Comparison of ENCODE assay signal across 13 cellular contexts in the genomic region with DNA sequence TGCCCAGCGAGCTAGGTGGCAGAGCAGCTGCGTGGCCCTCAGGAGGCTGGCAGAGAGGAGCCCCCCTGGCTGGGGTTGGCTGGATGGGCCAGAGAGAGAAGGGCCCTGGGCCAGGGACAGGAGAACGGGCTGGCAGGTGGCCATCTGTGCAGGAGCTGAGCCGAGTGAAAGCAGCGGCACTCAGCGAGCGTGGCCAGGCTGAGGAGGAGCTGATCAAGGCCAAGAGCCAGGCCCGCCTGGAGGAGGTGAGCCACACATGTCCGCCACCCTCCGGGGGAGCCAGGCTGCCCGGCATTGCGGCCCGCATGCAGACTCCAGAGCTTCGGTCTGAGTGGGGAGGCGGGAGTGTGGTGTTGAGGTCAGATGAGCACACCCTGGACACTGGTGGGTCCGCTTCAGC. TPM values are rescaled to one million over a fixed set of nuclear protein-coding genes. Genes with fewer than 3 reads are reported as not detected.
A peak's percentile ranks its signal among the peaks of the same experiment; 100 is the strongest.
DNase-seq lines count a peak whose midpoint lies in the region; ATAC-seq and TF ChIP-seq lines count a peak whose summit lies in the region.
"Had no signal": no experiment of that assay in that cellular context is flagged by ENCODE, and none has a peak within 500 bp of the region (broad histone marks: within the 10 kb centered on the region; RNA-seq: fewer than 3 reads in every experiment).

No MANE protein-coding gene starts in this region.

- no peak overlapping the region for H3K27ac Mint-ChIP-seq in activated T-cell treated with anti-CD3 and anti-CD28 coated beads, Interleukin-2, amount 50 U/mL, for 72 hours
- no peak overlapping the region for H3K27ac Mint-ChIP-seq in osteocyte (ENCODE audit: unreplicated experiment)

- H3K36me3 ChIP-seq in brain microvascular endothelial cell (replicated peaks), result no peaks in the 10 kb centered on the region

- H3K4me3 ChIP-seq in brain microvascular endothelial cell (ENCODE audit: low read depth, low read length), result no peak overlapping the region
- H3K4me3 ChIP-seq: GM12878, SK-N-MC, upper lobe of left lung had no signal

- H3K4me3 Mint-ChIP-seq in activated T-cell treated with anti-CD3 and anti-CD28 coated beads, Interleukin-2, amount 50 U/mL, for 72 hours, result peak overlapping the region; percentile 7 to 63
- peak overlapping the region; percentile 55 for H3K4me3 Mint-ChIP-seq in osteocyte (ENCODE audit: unreplicated experiment)

- no peak for DNase-seq in activated T-cell treated with anti-CD3 and anti-CD28 coated beads, Interleukin-2, amount 50 U/mL, for 72 hours
- no peak for DNase-seq in activated T-cell treated with anti-CD3 and anti-CD28 coated beads, Interleukin-2, amount 50 U/mL, for 48 hours
- DNase-seq in M059J (ENCODE audit: low read depth) (peak; percentile 20), cerebellar nuclear complex (lab: John Stamatoyannopoulos, UW) (peak; percentile 22 to 36), osteocyte (ENCODE audit: extremely low spot score, unreplicated experiment) (no peak), brain microvascular endothelial cell (no peak), OCI-M2 (lab: John Stamatoyannopoulos, UW; ENCODE audit: unreplicated experiment) (no peak)
- DNase-seq: activated CD4-positive, CD25-positive, alpha-beta regulatory T cell; NCI-H2081 treated with DMSO at 0.1 percent for 48 hours had no signal

- H3K36me3 Mint-ChIP-seq in activated T-cell treated with anti-CD3 and anti-CD28 coated beads, Interleukin-2, amount 50 U/mL, for 72 hours (ENCODE audit: insufficient read depth in 2 of 2), result peaks cover 0 to 1% of the 10 kb centered on the region in 2 donors
- H3K36me3 Mint-ChIP-seq in osteocyte (ENCODE audit: unreplicated experiment), result no peaks in the 10 kb centered on the region

- H3K9me3 Mint-ChIP-seq in activated T-cell treated with anti-CD3 and anti-CD28 coated beads, Interleukin-2, amount 50 U/mL, for 72 hours, result no peaks in the 10 kb centered on the region
- H3K9me3 Mint-ChIP-seq in osteocyte (ENCODE audit: unreplicated experiment), result no peaks in the 10 kb centered on the region

- ATAC-seq in activated T-cell treated with anti-CD3 and anti-CD28 coated beads, Interleukin-2, amount 50 U/mL, for 72 hours (replicated peaks in 1 of 2), result no peak
- ATAC-seq in GM18517 (IDR thresholded peaks at IDR 0.05; ENCODE audit: unreplicated experiment), result no peak
- ATAC-seq: GM12878 had no signal

- no peak for TF ChIP-seq CTCF in osteocyte (IDR thresholded peaks at IDR 0.05)
- TF ChIP-seq CTCF in brain microvascular endothelial cell (IDR thresholded peaks at IDR 0.05; ENCODE audit: low read depth, low read length, missing control alignments), result no peak

- in situ Hi-C loops in brain microvascular endothelial cell (cut with HindIII; ENCODE audit: low pct_ligation_motif_present, low sequenced_read_pairs), result no loop called here

- no peak overlapping the region for H3K27ac ChIP-seq in brain microvascular endothelial cell
- H3K27ac ChIP-seq: SK-N-MC, upper lobe of left lung had no signal

- no peaks in the 10 kb centered on the region for H3K27me3 ChIP-seq in brain microvascular endothelial cell (replicated peaks)

- no peaks in the 10 kb centered on the region for H3K27me3 Mint-ChIP-seq in activated T-cell treated with anti-CD3 and anti-CD28 coated beads, Interleukin-2, amount 50 U/mL, for 72 hours (ENCODE audit: low read depth)
- no peaks in the 10 kb centered on the region for H3K27me3 Mint-ChIP-seq in osteocyte (ENCODE audit: unreplicated experiment)

- peaks cover 10% of the 10 kb centered on the region for H3K4me1 Mint-ChIP-seq in activated T-cell treated with anti-CD3 and anti-CD28 coated beads, Interleukin-2, amount 50 U/mL, for 72 hours (ENCODE audit: low read depth)
- peaks cover 15% of the 10 kb centered on the region for H3K4me1 Mint-ChIP-seq in osteocyte (ENCODE audit: unreplicated experiment)

RNA-seq across cellular contexts. Expression of gene RAC3, which starts 2.1 kb away (rescaled TPM):
- total RNA-seq in activated T-cell treated with anti-CD3 and anti-CD28 coated beads, Interleukin-2, amount 50 U/mL, for 72 hours, result 10 to 100 TPM in 1 of 2 donors, 1 to 10 TPM in 1; 8.5 to 13.1 TPM
- total RNA-seq in M059J (2014; rRNA removed; shearing (Covaris generic)), result 16.4 and 19.8 TPM in 2 replicates
- total RNA-seq in osteocyte, result 19.4 and 21.8 TPM in 2 replicates

RNA-seq across cellular contexts. Expression of gene LRRC45, which starts 6.3 kb away (rescaled TPM):
- total RNA-seq in activated T-cell treated with anti-CD3 and anti-CD28 coated beads, Interleukin-2, amount 50 U/mL, for 72 hours, result 10 to 100 TPM; 11.8 to 15.4 TPM
- total RNA-seq in M059J (2014; rRNA removed; shearing (Covaris generic)), result 6.2 and 20.8 TPM in 2 replicates
- total RNA-seq in osteocyte, result 9.4 and 9.8 TPM in 2 replicates

RNA-seq across cellular contexts. Expression of gene CENPX, which starts 6.7 kb away (rescaled TPM):
- 10 to 100 TPM; 32.2 to 44.0 TPM for total RNA-seq in activated T-cell treated with anti-CD3 and anti-CD28 coated beads, Interleukin-2, amount 50 U/mL, for 72 hours
- 121 and 155 TPM in 2 replicates for total RNA-seq in M059J (2014; rRNA removed; shearing (Covaris generic))
- total RNA-seq in osteocyte, result 29.4 and 31.7 TPM in 2 replicates

RNA-seq across cellular contexts. Expression of gene DCXR, which starts 8.1 kb away (rescaled TPM):
- 100 to 1,000 TPM; 114 to 125 TPM for total RNA-seq in activated T-cell treated with anti-CD3 and anti-CD28 coated beads, Interleukin-2, amount 50 U/mL, for 72 hours
- total RNA-seq in M059J (2014; rRNA removed; shearing (Covaris generic)), result 81.6 and 117 TPM in 2 replicates
- total RNA-seq in osteocyte, result 69.0 and 71.0 TPM in 2 replicates

RNA-seq across cellular contexts. Expression of gene RFNG, which starts 22.2 kb away (rescaled TPM):
- total RNA-seq in activated T-cell treated with anti-CD3 and anti-CD28 coated beads, Interleukin-2, amount 50 U/mL, for 72 hours, result 10 to 100 TPM; 31.0 to 42.2 TPM
- 8.4 and 18.6 TPM in 2 replicates for total RNA-seq in M059J (2014; rRNA removed; shearing (Covaris generic))
- 37.3 and 41.0 TPM in 2 replicates for total RNA-seq in osteocyte

Comparison
In these comparisons a context has a peak if more than half of its experiments do, and no peak if none do; other contexts are left out.
1. DNase-seq: peak in M059J (single experiment) and cerebellar nuclear complex (2 of 2); none in activated T-cell treated with anti-CD3 and anti-CD28 coated beads, Interleukin-2, amount 50 U/mL, for 72 hours (0 of 2), activated T-cell treated with anti-CD3 and anti-CD28 coated beads, Interleukin-2, amount 50 U/mL, for 48 hours (0 of 2), osteocyte (single experiment), brain microvascular endothelial cell (single experiment) and OCI-M2 (single experiment).